Comparison of ENCODE assay signal across 23 cellular contexts in the genomic region with DNA sequence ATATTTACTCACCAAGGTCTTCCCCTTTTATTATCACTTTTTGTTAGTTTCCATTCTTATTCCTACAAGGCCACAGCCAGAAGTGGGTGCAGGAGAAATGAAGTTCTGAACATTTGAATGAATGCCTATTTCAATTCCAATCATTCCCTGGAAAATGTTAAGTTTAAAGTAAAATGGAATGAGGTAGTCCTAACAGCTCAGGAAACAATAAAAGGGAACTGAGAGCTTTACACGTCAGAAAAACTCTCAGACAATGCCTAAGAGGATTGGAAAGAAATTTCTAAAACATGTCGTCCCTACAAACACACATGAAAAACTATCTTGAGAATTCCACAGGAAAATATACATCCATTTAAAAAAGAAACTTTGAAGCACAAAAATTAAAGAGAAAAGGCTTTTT.
"Had no signal": no experiment of that assay in that cellular context is flagged by ENCODE, and none has a peak within 500 bp of the region (broad histone marks: within the 10 kb centered on the region; RNA-seq: fewer than 3 reads in every experiment).

No MANE protein-coding gene starts in this region.

- ATAC-seq: HepG2, T-cell had no signal

- H3K4me1 Mint-ChIP-seq: T-cell had no signal

- H3K27me3 Mint-ChIP-seq: T-cell had no signal

- H3K4me3 Mint-ChIP-seq: T-cell had no signal

- DNase-seq: IMR-90, Karpas-422, KG1, MG63, NCI-H1092, NCI-H1105 treated with DMSO at 0.1 percent for 48 hours, NCI-H1417 treated with DMSO at 0.1 percent for 48 hours, NCI-H146, NCI-H1694 treated with DMSO at 0.1 percent for 48 hours, NCI-H1930, NCI-H2081, NCI-H2107, NCI-H2227 treated with DMSO at 0.1 percent for 48 hours, NCI-H524, NCI-H526 treated with DMSO at 0.1 percent for 48 hours, NCI-H774, RPMI8226, SHP77, SK-N-SH, SW 1271, T-cell had no signal

- H3K27ac Mint-ChIP-seq: T-cell had no signal

- FAIRE-seq: HepG2, RCC 7860 had no signal
